In genomic region chr11:73235236-73235786, GRCh38 we compare ENCODE assay signal across 21 cellular contexts. TPM values are rescaled to one million over a fixed set of nuclear protein-coding genes. Genes with fewer than 3 reads are reported as not detected.
"Had no signal": no experiment of that assay in that cellular context is flagged by ENCODE, and none has a peak within 500 bp of the region (broad histone marks: within the 10 kb centered on the region; RNA-seq: fewer than 3 reads in every experiment).

No MANE protein-coding gene starts in this region.

- H3K9ac ChIP-seq: neural progenitor cell had no signal

- H2AFZ ChIP-seq: neural progenitor cell had no signal

- H3K27me3 ChIP-seq: esophagus squamous epithelium, gastroesophageal sphincter, neural progenitor cell, stomach, transverse colon, uterus had no signal

- DNase-seq: activated CD4-positive, alpha-beta memory T cell treated with anti-CD3 and anti-CD28 coated beads, Interleukin-2, amount 10 ng/mL, durations not matched to agents 7 days and 5 days; activated CD4-positive, alpha-beta T cell treated with anti-CD3 and anti-CD28 coated beads for 48 hours; activated CD4-positive, CD25-positive, alpha-beta regulatory T cell; activated gamma-delta T cell treated with Interleukin-2 at 50 U/mL for 16 hours; activated T-cell treated with anti-CD3 and anti-CD28 coated beads for 4 hours; central memory CD4-positive, alpha-beta T cell; effector memory CD8-positive, alpha-beta T cell; esophagus squamous epithelium; head of caudate nucleus; lower lobe of right lung; naive thymus-derived CD8-positive, alpha-beta T cell; stimulated activated CD4-positive, alpha-beta T cell treated with anti-CD3 and anti-CD28 coated beads, Interleukin-2, amount 100 ng/mL, for 24 hours; stomach; SW 1271; T-helper 17 cell; transverse colon; uterus had no signal

- H3K4me2 ChIP-seq: neural progenitor cell had no signal

- H3K36me3 ChIP-seq: gastroesophageal sphincter, lower lobe of right lung, neural progenitor cell, stomach, transverse colon, uterus had no signal

- H3K27ac ChIP-seq: gastroesophageal sphincter, lower lobe of right lung, neural progenitor cell, skin epidermis, stomach, transverse colon, uterus had no signal

- H3K9me3 ChIP-seq: esophagus squamous epithelium, gastroesophageal sphincter, lower lobe of right lung, stomach, transverse colon, uterus had no signal

- H3K4me3 ChIP-seq: esophagus squamous epithelium, gastroesophageal sphincter, lower lobe of right lung, neural progenitor cell, skin epidermis, stomach, transverse colon, uterus had no signal

RNA-seq across cellular contexts. Expression of gene P2RY2, which starts 17.2 kb away (rescaled TPM):
- total RNA-seq: activated CD4-positive, alpha-beta memory T cell treated with anti-CD3 and anti-CD28 coated beads, Interleukin-2, amount 10 ng/mL, durations not matched to agents 7 days and 5 days; naive thymus-derived CD8-positive, alpha-beta T cell; temporal lobe had no signal
- polyA plus RNA-seq: naive thymus-derived CD8-positive, alpha-beta T cell had no signal

RNA-seq across cellular contexts. Expression of gene P2RY6, which starts 36.8 kb away (rescaled TPM):
- total RNA-seq: activated CD4-positive, alpha-beta memory T cell treated with anti-CD3 and anti-CD28 coated beads, Interleukin-2, amount 10 ng/mL, durations not matched to agents 7 days and 5 days; T-helper 17 cell had no signal
- polyA plus RNA-seq: naive thymus-derived CD8-positive, alpha-beta T cell had no signal
